In genomic region chr17:29622337-29623282, GRCh38 we compare ENCODE assay signal across 8 cellular contexts. TPM values are rescaled to one million over a fixed set of nuclear protein-coding genes. Genes with fewer than 3 reads are reported as not detected.
DNase-seq lines count a peak whose midpoint lies in the region; ATAC-seq and TF ChIP-seq lines count a peak whose summit lies in the region.

Gene CORO6 (minus strand): TSS chr17:29622912. CDS start chr17:29621421, 1,491 bp downstream.

- H3K4me1 Mint-ChIP-seq in activated T-cell treated with anti-CD3 and anti-CD28 coated beads, Interleukin-2, amount 50 U/mL, for 72 hours (ENCODE audit: low read depth): peaks cover 60% of the 10 kb centered on the region
- peaks cover 8 to 34% (median 30%) of the 10 kb centered on the region in 3 donors for H3K4me1 Mint-ChIP-seq in naive B cell

- ATAC-seq in activated T-cell treated with anti-CD3 and anti-CD28 coated beads, Interleukin-2, amount 50 U/mL, for 72 hours (replicated peaks in 1 of 2): peak; percentile 43 to 53
- ATAC-seq in naive B cell (ENCODE audit: low read depth in 2 of 2): peak; percentile 55 to 58

- H3K4me3 Mint-ChIP-seq in activated T-cell treated with anti-CD3 and anti-CD28 coated beads, Interleukin-2, amount 50 U/mL, for 72 hours: peak within 1 kb of the TSS; percentile 85 to 91
- peak within 1 kb of the TSS; percentile 72 to 93 (median 82) for H3K4me3 Mint-ChIP-seq in naive B cell

- no peaks in the 10 kb centered on the region for H3K36me3 Mint-ChIP-seq in activated T-cell treated with anti-CD3 and anti-CD28 coated beads, Interleukin-2, amount 50 U/mL, for 72 hours (ENCODE audit: insufficient read depth in 2 of 2)
- H3K36me3 Mint-ChIP-seq in naive B cell: no peaks in the 10 kb centered on the region

- WGBS in thymus: 2% methylated on average over 77 of the region's 77 CpGs

- no peaks in the 10 kb centered on the region for H3K9me3 ChIP-seq in fibroblast of lung (ENCODE audit: control insufficient read depth, insufficient read depth, low read depth, low read length)
- no peaks in the 10 kb centered on the region for H3K9me3 ChIP-seq in thymus (ENCODE audit: control insufficient read depth)

- no peak for TF ChIP-seq CTCF in fibroblast of lung (conservative IDR thresholded peaks at IDR 0.05 in 1 of 2, IDR thresholded peaks at IDR 0.05 in 1 of 2; ENCODE audit: low read depth in 1 of 2, low read length in 2 of 2)

- H3K27me3 ChIP-seq in fibroblast of lung (ENCODE audit: control insufficient read depth, insufficient read depth, low read length) (no peaks in the 10 kb centered on the region), thymus (ENCODE audit: control insufficient read depth, insufficient read depth) (no peaks in the 10 kb centered on the region)

- no peaks in the 10 kb centered on the region for H3K79me2 ChIP-seq in fibroblast of lung (ENCODE audit: control insufficient read depth, insufficient read depth, low read length)

- peak within 1 kb of the TSS; percentile 54 for H2AFZ ChIP-seq in fibroblast of lung (ENCODE audit: low read length)

- H3K27ac Mint-ChIP-seq in activated T-cell treated with anti-CD3 and anti-CD28 coated beads, Interleukin-2, amount 50 U/mL, for 72 hours: peak within 1 kb of the TSS; percentile 75
- H3K27ac Mint-ChIP-seq in naive B cell: peak within 1 kb of the TSS in 4 of 6 donors; percentile 54 to 90 (median 74)

- H3K4me3 ChIP-seq in fibroblast of lung (replicated peaks in 1 of 4; ENCODE audit: control extremely low read depth in 1 of 4, insufficient read depth in 1 of 4, low read depth in 3 of 4, low read length in 4 of 4) (peak within 1 kb of the TSS; percentile 56 to 86 (median 78)), thymus (ENCODE audit: low read length) (peak within 1 kb of the TSS; percentile 58)

- peak within 1 kb of the TSS; percentile 82 for H3K4me2 ChIP-seq in fibroblast of lung (ENCODE audit: extremely low read depth, insufficient read depth, low read length)

- H3K27ac ChIP-seq in fibroblast of lung (ENCODE audit: insufficient read depth, low read length) (peak within 1 kb of the TSS; percentile 60), thymus (ENCODE audit: low read depth) (no peak within 1 kb of the TSS)

- peak within 1 kb of the TSS; percentile 59 for H3K9ac ChIP-seq in fibroblast of lung (ENCODE audit: insufficient read depth, low read length)

- no peaks in the 10 kb centered on the region for H3K27me3 Mint-ChIP-seq in activated T-cell treated with anti-CD3 and anti-CD28 coated beads, Interleukin-2, amount 50 U/mL, for 72 hours (ENCODE audit: low read depth)
- no peaks in the 10 kb centered on the region for H3K27me3 Mint-ChIP-seq in naive B cell

- no peaks in the 10 kb centered on the region for H3K9me3 Mint-ChIP-seq in activated T-cell treated with anti-CD3 and anti-CD28 coated beads, Interleukin-2, amount 50 U/mL, for 72 hours
- no peaks in the 10 kb centered on the region for H3K9me3 Mint-ChIP-seq in naive B cell

- H3K4me1 ChIP-seq in fibroblast of lung (ENCODE audit: control insufficient read depth, extremely low read depth, insufficient read depth, low read length) (peaks cover 20% of the 10 kb centered on the region), thymus (ENCODE audit: control insufficient read depth, insufficient read depth, low read length) (peaks cover 20% of the 10 kb centered on the region)

- DNase-seq in DMS53 (lab: John Stamatoyannopoulos, UW) (peak; percentile 62), HCEC 1CT (peak; percentile 44), NCI-H82 (lab: John Stamatoyannopoulos, UW) (peak; percentile 84), fibroblast of lung (ENCODE audit: low read depth in 2 of 2) (peak; percentile 30 to 40), naive B cell (peak; percentile 58), occipital lobe (lab: John Stamatoyannopoulos, UW) (no peak)
- peak; percentile 65 to 78 for DNase-seq in activated T-cell treated with anti-CD3 and anti-CD28 coated beads, Interleukin-2, amount 50 U/mL, for 72 hours

- H4K20me1 ChIP-seq in fibroblast of lung (ENCODE audit: control insufficient read depth, extremely low read depth, insufficient read depth, low read length): no peaks in the 10 kb centered on the region

- peaks cover 1% of the 10 kb centered on the region for H3K36me3 ChIP-seq in fibroblast of lung (ENCODE audit: control insufficient read depth, insufficient read depth, low read length)
- peaks cover 4% of the 10 kb centered on the region for H3K36me3 ChIP-seq in thymus (ENCODE audit: control insufficient read depth, insufficient read depth)

RNA-seq across cellular contexts. Expression of gene CORO6, which starts in this region (rescaled TPM):
- total RNA-seq in activated T-cell treated with anti-CD3 and anti-CD28 coated beads, Interleukin-2, amount 50 U/mL, for 72 hours: 10 to 100 TPM; 10.4 to 13.9 TPM
- 9.8 and 19.3 TPM in 2 replicates for total RNA-seq in fibroblast of lung
- polyA plus RNA-seq in fibroblast of lung: 7.0 and 8.0 TPM in 2 replicates
- 5.4 and 6.0 TPM in 2 replicates for polyA plus RNA-seq in fibroblast of lung (2012)
- polyA minus RNA-seq in fibroblast of lung (ENCODE audit: low replicate concordance): 22.0 and 38.2 TPM in 2 replicates
- under 1 TPM in 2 of 6 donors, not detected in 4; 0.12 to 0.13 TPM for polyA plus RNA-seq in naive B cell (ENCODE audit: low read depth in 6 of 6)
- polyA plus RNA-seq in thymus: 17.0 TPM
- 0.47 TPM for total RNA-seq in occipital lobe

Comparison
In these comparisons a context has a peak if more than half of its experiments do, and no peak if none do; other contexts are left out.
1. Peak in DNase-seq and ATAC-seq in naive B cell; RNA of the gene not detected or under 1 TPM.